Comparison of ENCODE assay signal across 18 cellular contexts in the genomic region with DNA sequence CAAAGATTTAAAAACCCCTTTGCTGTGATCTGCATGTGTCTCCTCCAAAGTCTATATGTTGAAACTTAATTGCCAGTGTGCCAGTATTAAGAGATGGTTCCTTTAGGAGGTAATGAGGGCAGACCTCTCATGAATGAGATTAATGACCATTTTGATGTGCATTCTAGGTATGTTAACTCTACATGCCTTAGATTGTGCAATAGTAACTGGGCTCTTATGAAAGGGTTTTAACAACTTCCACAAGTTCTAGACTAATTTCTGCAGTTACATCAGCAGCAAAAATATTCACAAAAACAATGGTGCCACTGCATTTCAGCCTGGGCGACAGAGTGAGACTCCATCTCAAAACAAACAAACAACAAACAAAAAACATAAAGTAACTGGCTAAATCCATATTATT. TPM values are rescaled to one million over a fixed set of nuclear protein-coding genes. Genes with fewer than 3 reads are reported as not detected.
DNase-seq lines count a peak whose midpoint lies in the region; TF ChIP-seq lines count a peak whose summit lies in the region.
"Had no signal": no experiment of that assay in that cellular context is flagged by ENCODE, and none has a peak within 500 bp of the region (broad histone marks: within the 10 kb centered on the region; RNA-seq: fewer than 3 reads in every experiment).

No MANE protein-coding gene starts in this region.

- no peak for TF ChIP-seq CTCF in right atrium auricular region (IDR thresholded peaks at IDR 0.05)

- DNase-seq in GM23248 (peak; percentile 6), astrocyte of the hippocampus (ENCODE audit: low read depth, low spot score) (peak; percentile 7), renal cortical epithelial cell (ENCODE audit: low read depth) (peak; percentile 33), right atrium auricular region (ENCODE audit: low spot score) (no peak), H7 (no peak)
- DNase-seq: CD4-positive, alpha-beta memory T cell; DMS79; KBM-7; NCI-H1436 treated with DMSO at 0.1 percent for 48 hours; NCI-H2029 treated with DMSO at 0.1 percent for 48 hours; NCI-H2171 treated with DMSO at 0.1 percent for 48 hours; NCI-H510A; NCI-H774; RPMI8226 had no signal

- in situ Hi-C loops in GM23248 (cut with MboI) = no loop called here

- H4K20me1 ChIP-seq in GM23248 (ENCODE audit: insufficient read depth) = no peaks in the 10 kb centered on the region

- no peaks in the 10 kb centered on the region for H3K27me3 ChIP-seq in GM23248 (replicated peaks; ENCODE audit: insufficient read depth)
- no peaks in the 10 kb centered on the region for H3K27me3 ChIP-seq in right atrium auricular region
- H3K27me3 ChIP-seq in H7 (ENCODE audit: control insufficient read depth, insufficient read depth, low read length) = no peaks in the 10 kb centered on the region

- H3K79me2 ChIP-seq in GM23248 (ENCODE audit: insufficient read depth) = no peaks in the 10 kb centered on the region

- H3F3A ChIP-seq in GM23248 (ENCODE audit: insufficient read depth) = no peaks in the 10 kb centered on the region

- no peaks in the 10 kb centered on the region for H3K9me2 ChIP-seq in GM23248 (ENCODE audit: insufficient read depth)

- H3K4me2 ChIP-seq in GM23248 (ENCODE audit: unreplicated experiment) = no peak overlapping the region

- H3K9ac ChIP-seq in GM23248 = no peak overlapping the region

- H3K36me3 ChIP-seq in GM23248 (ENCODE audit: low read depth) (no peaks in the 10 kb centered on the region), right atrium auricular region (no peaks in the 10 kb centered on the region), H7 (replicated peaks; ENCODE audit: control insufficient read depth, insufficient read depth, low read length) (no peaks in the 10 kb centered on the region)

- H3K27ac ChIP-seq in GM23248 = no peak overlapping the region
- H3K27ac ChIP-seq in right atrium auricular region = no peak overlapping the region

- WGBS in GM23248 (ENCODE audit: low coverage in 1 of 2, low lambda C conversion rate in 2 of 2, missing lambda C conversion rate in 2 of 2), 2 experiments = 32 to 48% methylated on average over 1 of the region's 1 CpG

- no peaks in the 10 kb centered on the region for H3K9me3 ChIP-seq in GM23248 (ENCODE audit: low read depth)
- no peaks in the 10 kb centered on the region for H3K9me3 ChIP-seq in right atrium auricular region

- H2AFZ ChIP-seq in GM23248 = no peak overlapping the region

- H3K4me3 ChIP-seq in GM23248 (no peak overlapping the region), right atrium auricular region (no peak overlapping the region), H7 (ENCODE audit: insufficient read depth, low read depth, low read length) (no peak overlapping the region)

- H3K4me1 ChIP-seq in GM23248 (ENCODE audit: insufficient read depth) (no peaks in the 10 kb centered on the region), right atrium auricular region (no peaks in the 10 kb centered on the region)

RNA-seq across cellular contexts. Expression of a gene that starts 3.8 kb away (rescaled TPM):
- not detected in 2 replicates for total RNA-seq in GM23248 (2014; rRNA removed; shearing (Covaris generic))
- polyA plus RNA-seq in GM23248 (2016; fragmentation: Nextera tagmentation; extraction: Ambion mirVana) = not detected in 2 replicates
- total RNA-seq in renal cortical epithelial cell (3.0 TPM in 1 of 2 replicates, not detected in the other), right atrium auricular region (not detected)
- total RNA-seq in H7 (2014; rRNA removed; shearing (Covaris generic)) = 0.10 TPM in 1 of 2 replicates, not detected in the other
- total RNA-seq: G401, HT1080 had no signal
- polyA plus RNA-seq: CD4-positive, alpha-beta memory T cell had no signal

RNA-seq across cellular contexts. Expression of a gene that starts 19.3 kb away (rescaled TPM):
- 1.1 TPM in 1 of 2 replicates, not detected in the other for total RNA-seq in GM23248 (2014; rRNA removed; shearing (Covaris generic))
- 1.8 and 3.9 TPM in 2 replicates for polyA plus RNA-seq in GM23248 (2016; fragmentation: Nextera tagmentation; extraction: Ambion mirVana)
- total RNA-seq in renal cortical epithelial cell (1.4 and 2.3 TPM in 2 replicates), right atrium auricular region (1 to 10 TPM in 1 of 2 donors, not detected in 1; 1.6 TPM)
- 0.78 and 2.1 TPM in 2 replicates for total RNA-seq in H7 (2014; rRNA removed; shearing (Covaris generic))

RNA-seq across cellular contexts. Expression of a gene that starts 20.0 kb away (rescaled TPM):
- total RNA-seq in GM23248 (2014; rRNA removed; shearing (Covaris generic)) = not detected in 2 replicates
- polyA plus RNA-seq in GM23248 (2016; fragmentation: Nextera tagmentation; extraction: Ambion mirVana) = not detected in 2 replicates
- total RNA-seq in renal cortical epithelial cell (0.35 TPM in 1 of 2 replicates, not detected in the other), right atrium auricular region (not detected)
- total RNA-seq in H7 (2014; rRNA removed; shearing (Covaris generic)) = not detected in 2 replicates
- total RNA-seq: CD4-positive, alpha-beta memory T cell; G401; HT1080 had no signal
- polyA plus RNA-seq: AG04450; BJ; CD4-positive, alpha-beta memory T cell had no signal

RNA-seq across cellular contexts. Expression of a gene that starts 22.9 kb away (rescaled TPM):
- total RNA-seq in GM23248 (2014; rRNA removed; shearing (Covaris generic)) = not detected in 2 replicates
- polyA plus RNA-seq in GM23248 (2016; fragmentation: Nextera tagmentation; extraction: Ambion mirVana) = not detected in 2 replicates
- total RNA-seq in renal cortical epithelial cell = 0.25 TPM in 1 of 2 replicates, not detected in the other
- not detected for total RNA-seq in right atrium auricular region
- total RNA-seq in H7 (2014; rRNA removed; shearing (Covaris generic)) = not detected in 2 replicates
- total RNA-seq: CD4-positive, alpha-beta memory T cell; G401; HT1080 had no signal
- polyA plus RNA-seq: BJ; CD4-positive, alpha-beta memory T cell had no signal

RNA-seq across cellular contexts. Expression of a gene that starts 27.6 kb away (rescaled TPM):
- not detected in 2 replicates for total RNA-seq in GM23248 (2014; rRNA removed; shearing (Covaris generic))
- polyA plus RNA-seq in GM23248 (2016; fragmentation: Nextera tagmentation; extraction: Ambion mirVana) = not detected in 2 replicates
- 0.20 TPM in 1 of 2 replicates, not detected in the other for total RNA-seq in renal cortical epithelial cell
- not detected for total RNA-seq in right atrium auricular region
- total RNA-seq in H7 (2014; rRNA removed; shearing (Covaris generic)) = not detected in 2 replicates
- total RNA-seq: CD4-positive, alpha-beta memory T cell; G401; HT1080 had no signal
- polyA plus RNA-seq: AG04450; BJ; CD4-positive, alpha-beta memory T cell had no signal

Comparison
In these comparisons a context has a peak if more than half of its experiments do, and no peak if none do; other contexts are left out.
1. DNase-seq: peak in GM23248 (single experiment), astrocyte of the hippocampus (single experiment) and renal cortical epithelial cell (single experiment); none in right atrium auricular region (single experiment) and H7 (single experiment).